In genomic region chr1:165910764-165911421, GRCh38 we compare ENCODE assay signal across 1 cellular context.
TF ChIP-seq lines count a peak whose summit lies in the region.

No MANE protein-coding gene starts in this region.

TF ChIP-seq in HepG2, 621 proteins besides CTCF, POLR2A, EP300 and RAD21 (continued from another document and continues in another):
- no peak for TF ChIP-seq NR0B2 (CRISPR knock-in tag; IDR thresholded peaks at IDR 0.05)
- no peak for TF ChIP-seq RELA (CRISPR knock-in tag; IDR thresholded peaks at IDR 0.05)
- no peak for TF ChIP-seq ZFP36L2 (CRISPR knock-in tag; IDR thresholded peaks at IDR 0.05)
- no peak for TF ChIP-seq SIN3B (IDR thresholded peaks at IDR 0.05; ENCODE audit: low read length)
- no peak for TF ChIP-seq HNRNPUL1 (IDR thresholded peaks at IDR 0.05; ENCODE audit: low read depth, low read length)
- TF ChIP-seq ZNF468 (CRISPR knock-in tag; IDR thresholded peaks at IDR 0.05), result no peak
- TF ChIP-seq, protein P1, sequence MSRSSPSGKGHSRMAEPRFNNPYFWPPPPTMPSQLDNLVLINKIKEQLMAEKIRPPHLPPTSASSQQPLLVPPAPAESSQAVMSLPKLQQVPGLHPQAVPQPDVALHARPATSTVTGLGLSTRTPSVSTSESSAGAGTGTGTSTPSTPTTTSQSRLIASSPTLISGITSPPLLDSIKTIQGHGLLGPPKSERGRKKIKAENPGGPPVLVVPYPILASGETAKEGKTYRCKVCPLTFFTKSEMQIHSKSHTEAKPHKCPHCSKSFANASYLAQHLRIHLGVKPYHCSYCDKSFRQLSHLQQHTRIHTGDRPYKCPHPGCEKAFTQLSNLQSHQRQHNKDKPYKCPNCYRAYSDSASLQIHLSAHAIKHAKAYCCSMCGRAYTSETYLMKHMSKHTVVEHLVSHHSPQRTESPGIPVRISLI (CRISPR knock-in tag; IDR thresholded peaks at IDR 0.05; ENCODE audit: borderline replicate concordance), result 0 out of 2 replicates have a peak, but pooled peaks have one; percentile 31
- peak; percentile 87; the same call in 1 of the 2 replicates for TF ChIP-seq ZSCAN5A (CRISPR knock-in tag; IDR thresholded peaks at IDR 0.05; ENCODE audit: borderline replicate concordance)
- TF ChIP-seq FOXP1 (IDR thresholded peaks at IDR 0.05), result no peak
- TF ChIP-seq FOXP1 (CRISPR knock-in tag; IDR thresholded peaks at IDR 0.05), result peak; percentile 50
- peak; percentile 83 for TF ChIP-seq ISL2 (CRISPR knock-in tag; IDR thresholded peaks at IDR 0.05)
- TF ChIP-seq ZNF674 (CRISPR knock-in tag; IDR thresholded peaks at IDR 0.05; ENCODE audit: low read depth), result no peak
- TF ChIP-seq, protein P2, sequence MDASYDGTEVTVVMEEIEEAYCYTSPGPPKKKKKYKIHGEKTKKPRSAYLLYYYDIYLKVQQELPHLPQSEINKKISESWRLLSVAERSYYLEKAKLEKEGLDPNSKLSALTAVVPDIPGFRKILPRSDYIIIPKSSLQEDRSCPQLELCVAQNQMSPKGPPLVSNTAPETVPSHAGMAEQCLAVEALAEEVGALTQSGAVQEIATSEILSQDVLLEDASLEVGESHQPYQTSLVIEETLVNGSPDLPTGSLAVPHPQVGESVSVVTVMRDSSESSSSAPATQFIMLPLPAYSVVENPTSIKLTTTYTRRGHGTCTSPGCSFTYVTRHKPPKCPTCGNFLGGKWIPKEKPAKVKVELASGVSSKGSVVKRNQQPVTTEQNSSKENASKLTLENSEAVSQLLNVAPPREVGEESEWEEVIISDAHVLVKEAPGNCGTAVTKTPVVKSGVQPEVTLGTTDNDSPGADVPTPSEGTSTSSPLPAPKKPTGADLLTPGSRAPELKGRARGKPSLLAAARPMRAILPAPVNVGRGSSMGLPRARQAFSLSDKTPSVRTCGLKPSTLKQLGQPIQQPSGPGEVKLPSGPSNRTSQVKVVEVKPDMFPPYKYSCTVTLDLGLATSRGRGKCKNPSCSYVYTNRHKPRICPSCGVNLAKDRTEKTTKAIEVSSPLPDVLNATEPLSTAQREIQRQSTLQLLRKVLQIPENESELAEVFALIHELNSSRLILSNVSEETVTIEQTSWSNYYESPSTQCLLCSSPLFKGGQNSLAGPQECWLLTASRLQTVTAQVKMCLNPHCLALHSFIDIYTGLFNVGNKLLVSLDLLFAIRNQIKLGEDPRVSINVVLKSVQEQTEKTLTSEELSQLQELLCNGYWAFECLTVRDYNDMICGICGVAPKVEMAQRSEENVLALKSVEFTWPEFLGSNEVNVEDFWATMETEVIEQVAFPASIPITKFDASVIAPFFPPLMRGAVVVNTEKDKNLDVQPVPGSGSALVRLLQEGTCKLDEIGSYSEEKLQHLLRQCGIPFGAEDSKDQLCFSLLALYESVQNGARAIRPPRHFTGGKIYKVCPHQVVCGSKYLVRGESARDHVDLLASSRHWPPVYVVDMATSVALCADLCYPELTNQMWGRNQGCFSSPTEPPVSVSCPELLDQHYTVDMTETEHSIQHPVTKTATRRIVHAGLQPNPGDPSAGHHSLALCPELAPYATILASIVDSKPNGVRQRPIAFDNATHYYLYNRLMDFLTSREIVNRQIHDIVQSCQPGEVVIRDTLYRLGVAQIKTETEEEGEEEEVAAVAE (CRISPR knock-in tag; IDR thresholded peaks at IDR 0.05; ENCODE audit: borderline replicate concordance), result 0 out of 2 replicates have a peak, but pooled peaks have one; percentile 7
- TF ChIP-seq, protein P3, sequence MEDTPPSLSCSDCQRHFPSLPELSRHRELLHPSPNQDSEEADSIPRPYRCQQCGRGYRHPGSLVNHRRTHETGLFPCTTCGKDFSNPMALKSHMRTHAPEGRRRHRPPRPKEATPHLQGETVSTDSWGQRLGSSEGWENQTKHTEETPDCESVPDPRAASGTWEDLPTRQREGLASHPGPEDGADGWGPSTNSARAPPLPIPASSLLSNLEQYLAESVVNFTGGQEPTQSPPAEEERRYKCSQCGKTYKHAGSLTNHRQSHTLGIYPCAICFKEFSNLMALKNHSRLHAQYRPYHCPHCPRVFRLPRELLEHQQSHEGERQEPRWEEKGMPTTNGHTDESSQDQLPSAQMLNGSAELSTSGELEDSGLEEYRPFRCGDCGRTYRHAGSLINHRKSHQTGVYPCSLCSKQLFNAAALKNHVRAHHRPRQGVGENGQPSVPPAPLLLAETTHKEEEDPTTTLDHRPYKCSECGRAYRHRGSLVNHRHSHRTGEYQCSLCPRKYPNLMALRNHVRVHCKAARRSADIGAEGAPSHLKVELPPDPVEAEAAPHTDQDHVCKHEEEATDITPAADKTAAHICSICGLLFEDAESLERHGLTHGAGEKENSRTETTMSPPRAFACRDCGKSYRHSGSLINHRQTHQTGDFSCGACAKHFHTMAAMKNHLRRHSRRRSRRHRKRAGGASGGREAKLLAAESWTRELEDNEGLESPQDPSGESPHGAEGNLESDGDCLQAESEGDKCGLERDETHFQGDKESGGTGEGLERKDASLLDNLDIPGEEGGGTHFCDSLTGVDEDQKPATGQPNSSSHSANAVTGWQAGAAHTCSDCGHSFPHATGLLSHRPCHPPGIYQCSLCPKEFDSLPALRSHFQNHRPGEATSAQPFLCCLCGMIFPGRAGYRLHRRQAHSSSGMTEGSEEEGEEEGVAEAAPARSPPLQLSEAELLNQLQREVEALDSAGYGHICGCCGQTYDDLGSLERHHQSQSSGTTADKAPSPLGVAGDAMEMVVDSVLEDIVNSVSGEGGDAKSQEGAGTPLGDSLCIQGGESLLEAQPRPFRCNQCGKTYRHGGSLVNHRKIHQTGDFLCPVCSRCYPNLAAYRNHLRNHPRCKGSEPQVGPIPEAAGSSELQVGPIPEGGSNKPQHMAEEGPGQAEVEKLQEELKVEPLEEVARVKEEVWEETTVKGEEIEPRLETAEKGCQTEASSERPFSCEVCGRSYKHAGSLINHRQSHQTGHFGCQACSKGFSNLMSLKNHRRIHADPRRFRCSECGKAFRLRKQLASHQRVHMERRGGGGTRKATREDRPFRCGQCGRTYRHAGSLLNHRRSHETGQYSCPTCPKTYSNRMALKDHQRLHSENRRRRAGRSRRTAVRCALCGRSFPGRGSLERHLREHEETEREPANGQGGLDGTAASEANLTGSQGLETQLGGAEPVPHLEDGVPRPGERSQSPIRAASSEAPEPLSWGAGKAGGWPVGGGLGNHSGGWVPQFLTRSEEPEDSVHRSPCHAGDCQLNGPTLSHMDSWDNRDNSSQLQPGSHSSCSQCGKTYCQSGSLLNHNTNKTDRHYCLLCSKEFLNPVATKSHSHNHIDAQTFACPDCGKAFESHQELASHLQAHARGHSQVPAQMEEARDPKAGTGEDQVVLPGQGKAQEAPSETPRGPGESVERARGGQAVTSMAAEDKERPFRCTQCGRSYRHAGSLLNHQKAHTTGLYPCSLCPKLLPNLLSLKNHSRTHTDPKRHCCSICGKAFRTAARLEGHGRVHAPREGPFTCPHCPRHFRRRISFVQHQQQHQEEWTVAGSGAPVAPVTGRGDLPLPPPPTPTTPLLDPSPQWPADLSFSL (CRISPR knock-in tag; IDR thresholded peaks at IDR 0.05), result no peak; the same call in 1 of the 2 replicates
- no peak for TF ChIP-seq SP2 (CRISPR knock-in tag; IDR thresholded peaks at IDR 0.05)
- TF ChIP-seq ZNF383 (CRISPR knock-in tag; IDR thresholded peaks at IDR 0.05; ENCODE audit: borderline replicate concordance), result no peak
- TF ChIP-seq ZNF501 (CRISPR knock-in tag; IDR thresholded peaks at IDR 0.05), result no peak
- TF ChIP-seq ZNF451 (CRISPR knock-in tag; IDR thresholded peaks at IDR 0.05), result no peak
- no peak for TF ChIP-seq JDP2 (CRISPR knock-in tag; IDR thresholded peaks at IDR 0.05; ENCODE audit: borderline replicate concordance)
- peak; percentile 68 for TF ChIP-seq POGZ (CRISPR knock-in tag; IDR thresholded peaks at IDR 0.05)
- no peak for TF ChIP-seq ZZZ3 (CRISPR knock-in tag; IDR thresholded peaks at IDR 0.05; ENCODE audit: borderline replicate concordance)
- TF ChIP-seq POGK (CRISPR knock-in tag; conservative IDR thresholded peaks at IDR 0.05), result peak; percentile 79; the same call in 1 of the 2 replicates
- peak; percentile 74; the same call in 1 of the 2 replicates for TF ChIP-seq ZFP91 (CRISPR knock-in tag; IDR thresholded peaks at IDR 0.05; ENCODE audit: borderline replicate concordance)
- 0 out of 2 replicates have a peak, but pooled peaks have one; percentile 19 for TF ChIP-seq RNF2 (conservative IDR thresholded peaks at IDR 0.05; ENCODE audit: low read depth)
- TF ChIP-seq KIAA2018 (CRISPR knock-in tag; IDR thresholded peaks at IDR 0.05; ENCODE audit: borderline replicate concordance), result no peak
- TF ChIP-seq ZNF724P (CRISPR knock-in tag; IDR thresholded peaks at IDR 0.05; ENCODE audit: borderline replicate concordance), result peak; percentile 81; the same call in 1 of the 2 replicates
- no peak for TF ChIP-seq CENPT (CRISPR knock-in tag; IDR thresholded peaks at IDR 0.05; ENCODE audit: low read depth)
- TF ChIP-seq HIVEP1 (CRISPR knock-in tag; IDR thresholded peaks at IDR 0.05), result no peak
